In genomic region chr3:28738425-28738824, GRCh38 we compare ENCODE assay signal across 32 cellular contexts.
"Had no signal": no experiment of that assay in that cellular context is flagged by ENCODE, and none has a peak within 500 bp of the region (broad histone marks: within the 10 kb centered on the region; RNA-seq: fewer than 3 reads in every experiment).

No MANE protein-coding gene starts in this region.

- H3K9me3 ChIP-seq: MG63 had no signal

- DNase-seq: Karpas-422, Kasumi-1, MG63, MM.1S, MV-4-11, NCI-H1048, NCI-H1092, NCI-H1092 treated with DMSO at 0.1 percent for 48 hours, NCI-H1105, NCI-H1105 treated with DMSO at 0.1 percent for 48 hours, NCI-H1417, NCI-H1417 treated with DMSO at 0.1 percent for 48 hours, NCI-H1436, NCI-H1436 treated with DMSO at 0.1 percent for 48 hours, NCI-H146, NCI-H1694, NCI-H1694 treated with DMSO at 0.1 percent for 48 hours, NCI-H187, NCI-H187 treated with DMSO at 0.1 percent for 48 hours, NCI-H1930, NCI-H2081, NCI-H2081 treated with DMSO at 0.1 percent for 48 hours, NCI-H2107, NCI-H2171, NCI-H2171 treated with DMSO at 0.1 percent for 48 hours, NCI-H2227 treated with DMSO at 0.1 percent for 48 hours, NCI-H226, NCI-H345, NCI-H446, NCI-H446 treated with DMSO at 0.1 percent for 48 hours, NCI-H510A, NCI-H510A treated with DMSO at 0.1 percent for 48 hours had no signal

- H3K4me3 ChIP-seq: MG63 had no signal
